In the genomic region with DNA sequence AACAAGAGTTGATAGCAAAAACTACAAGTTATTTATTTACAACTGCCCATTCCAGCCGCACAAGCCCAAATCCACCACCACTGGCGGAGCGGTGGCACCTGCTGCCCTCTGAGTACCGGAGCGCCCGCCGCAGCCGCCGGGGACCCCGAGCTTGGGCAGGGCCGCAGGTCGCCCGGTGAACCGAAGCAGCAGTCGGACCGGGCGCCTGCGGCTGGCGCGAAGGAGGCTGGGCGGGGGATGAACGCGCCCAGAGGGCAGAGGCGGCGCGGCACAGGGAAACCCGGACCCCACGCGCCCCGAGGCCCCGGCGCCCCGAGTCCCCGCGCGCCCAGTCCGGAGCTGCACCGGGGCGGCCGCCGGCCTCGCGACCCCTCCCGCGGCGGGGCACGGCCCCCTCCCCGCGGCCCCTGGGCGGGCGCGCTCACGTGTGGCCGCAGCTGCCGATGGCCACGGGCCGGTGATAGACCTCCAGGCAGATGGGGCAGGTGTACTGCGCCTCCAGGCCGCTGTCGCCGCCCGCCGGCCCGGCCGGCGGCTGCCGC, we compare ENCODE assay signal across 8 cellular contexts. TPM values are rescaled to one million over a fixed set of nuclear protein-coding genes. Genes with fewer than 3 reads are reported as not detected.
DNase-seq lines count a peak whose midpoint lies in the region; ATAC-seq and TF ChIP-seq lines count a peak whose summit lies in the region.

No MANE protein-coding gene starts in this region.

- ATAC-seq in GM19035 (IDR thresholded peaks at IDR 0.05; ENCODE audit: unreplicated experiment) (peak; percentile 23), HG03442 (IDR thresholded peaks at IDR 0.05; ENCODE audit: unreplicated experiment) (peak; percentile 10)

- H3K9me3 Mint-ChIP-seq in activated naive CD4-positive, alpha-beta T cell treated with anti-CD3 and anti-CD28 coated beads, Interleukin-2, amount 10 ng/mL, durations not matched to agents 7 days and 5 days: no peaks in the 10 kb centered on the region

- peaks cover 39% of the 10 kb centered on the region for H3K36me3 Mint-ChIP-seq in activated naive CD4-positive, alpha-beta T cell treated with anti-CD3 and anti-CD28 coated beads, Interleukin-2, amount 10 ng/mL, durations not matched to agents 7 days and 5 days

- CTCF ChIA-PET in activated naive CD4-positive, alpha-beta T cell treated with anti-CD3 and anti-CD28 coated beads, Interleukin-2, amount 10 ng/mL, durations not matched to agents 7 days and 5 days (lab: Charles Lee): interaction anchor here (1.2 to 3.1 kb wide), 3 partner anchors 21 to 31 kb away, joined by 3 to 8 read pairs (median 4); no protein-coding TSS in a partner anchor

- peaks cover 35% of the 10 kb centered on the region for H3K79me2 ChIP-seq in hepatocyte

- 4% methylated on average over 18 of the region's 67 CpGs for WGBS in hepatocyte (ENCODE audit: low lambda C conversion rate, missing lambda C conversion rate)

- no peaks in the 10 kb centered on the region for H3K36me3 ChIP-seq in hepatocyte (replicated peaks; ENCODE audit: insufficient read depth, low read depth)

- no peaks in the 10 kb centered on the region for H3K9me2 ChIP-seq in hepatocyte (replicated peaks; ENCODE audit: insufficient read depth)

- peak overlapping the region; percentile 99 for H3K27ac Mint-ChIP-seq in activated naive CD4-positive, alpha-beta T cell treated with anti-CD3 and anti-CD28 coated beads, Interleukin-2, amount 10 ng/mL, durations not matched to agents 7 days and 5 days

- peak overlapping the region; percentile 94 for H3K4me2 ChIP-seq in hepatocyte

- no peaks in the 10 kb centered on the region for H3K27me3 Mint-ChIP-seq in activated naive CD4-positive, alpha-beta T cell treated with anti-CD3 and anti-CD28 coated beads, Interleukin-2, amount 10 ng/mL, durations not matched to agents 7 days and 5 days

- H3K4me3 Mint-ChIP-seq in activated naive CD4-positive, alpha-beta T cell treated with anti-CD3 and anti-CD28 coated beads, Interleukin-2, amount 10 ng/mL, durations not matched to agents 7 days and 5 days: peak overlapping the region; percentile 94

- no peak for TF ChIP-seq CTCF in hepatocyte (IDR thresholded peaks at IDR 0.05; ENCODE audit: poor library complexity)

- H3K27me3 ChIP-seq in hepatocyte: no peaks in the 10 kb centered on the region

- H4K20me1 ChIP-seq in hepatocyte (ENCODE audit: insufficient read depth, poor library complexity, severe bottlenecking): no peaks in the 10 kb centered on the region

- H3K27ac ChIP-seq in hepatocyte (no peak overlapping the region), skin epidermis (peak overlapping the region; percentile 46 to 98 (median 90))

- peaks cover 7% of the 10 kb centered on the region for H3K4me1 ChIP-seq in hepatocyte (ENCODE audit: insufficient read depth)

- no peak overlapping the region for H2AFZ ChIP-seq in hepatocyte

- H3K4me3 ChIP-seq in hepatocyte: peak overlapping the region; percentile 74
- H3K4me3 ChIP-seq in skin epidermis: peak overlapping the region; percentile 73 to 100 (median 88)

- peaks cover 37% of the 10 kb centered on the region for H3K4me1 Mint-ChIP-seq in activated naive CD4-positive, alpha-beta T cell treated with anti-CD3 and anti-CD28 coated beads, Interleukin-2, amount 10 ng/mL, durations not matched to agents 7 days and 5 days

- DNase-seq in AG20443 (ENCODE audit: low spot score) (peak; percentile 58), hepatocyte (ENCODE audit: low spot score) (peak; percentile 50), NCI-H526 treated with DMSO at 0.1 percent for 48 hours (lab: John Stamatoyannopoulos, UW) (no peak), NCI-H1436 treated with DMSO at 0.1 percent for 48 hours (lab: John Stamatoyannopoulos, UW) (no peak)
- peak; percentile 38 for DNase-seq in activated naive CD4-positive, alpha-beta T cell treated with anti-CD3 and anti-CD28 coated beads, Interleukin-2, amount 10 ng/mL, durations not matched to agents 7 days and 5 days

- no peaks in the 10 kb centered on the region for H3K9me3 ChIP-seq in hepatocyte (ENCODE audit: low read depth)

RNA-seq across cellular contexts. Expression of a gene that starts 0.4 kb away (rescaled TPM):
- total RNA-seq in hepatocyte: 10.1 and 14.0 TPM in 2 replicates
- polyA plus RNA-seq in hepatocyte: 14.3 and 16.8 TPM in 2 replicates

RNA-seq across cellular contexts. Expression of a gene that starts 0.5 kb away (rescaled TPM):
- 5.9 and 8.9 TPM in 2 replicates for total RNA-seq in hepatocyte
- polyA plus RNA-seq in hepatocyte: 19.5 and 21.2 TPM in 2 replicates

RNA-seq across cellular contexts. Expression of a gene that starts 19.5 kb away (rescaled TPM):
- total RNA-seq in hepatocyte: 1.7 and 2.5 TPM in 2 replicates
- 4.1 and 5.0 TPM in 2 replicates for polyA plus RNA-seq in hepatocyte

RNA-seq across cellular contexts. Expression of a gene that starts 42.9 kb away (rescaled TPM):
- total RNA-seq in hepatocyte: 71.9 and 78.6 TPM in 2 replicates
- polyA plus RNA-seq in hepatocyte: 142 and 152 TPM in 2 replicates

RNA-seq across cellular contexts. Expression of a gene that starts 55.0 kb away (rescaled TPM):
- total RNA-seq in hepatocyte: 196 and 255 TPM in 2 replicates
- 419 and 516 TPM in 2 replicates for polyA plus RNA-seq in hepatocyte

Comparison
In these comparisons a context has a peak if more than half of its experiments do, and no peak if none do; other contexts are left out.
1. DNase-seq: peak in AG20443 (single experiment), activated naive CD4-positive, alpha-beta T cell treated with anti-CD3 and anti-CD28 coated beads, Interleukin-2, amount 10 ng/mL, durations not matched to agents 7 days and 5 days (single experiment) and hepatocyte (single experiment); none in NCI-H526 treated with DMSO at 0.1 percent for 48 hours (single experiment) and NCI-H1436 treated with DMSO at 0.1 percent for 48 hours (single experiment).